ENCODE assay signal across 32 cellular contexts in genomic region chr3:152587861-152588260, GRCh38.
DNase-seq lines count a peak whose midpoint lies in the region; ATAC-seq, FAIRE-seq and TF ChIP-seq lines count a peak whose summit lies in the region.
"Had no signal": no experiment of that assay in that cellular context is flagged by ENCODE, and none has a peak within 500 bp of the region (broad histone marks: within the 10 kb centered on the region; RNA-seq: fewer than 3 reads in every experiment).

No MANE protein-coding gene starts in this region.

- H3K27me3 ChIP-seq in IMR-90 (ENCODE audit: control insufficient read depth, insufficient read depth, low read length) (peaks cover 5% of the 10 kb centered on the region), K562 (ENCODE audit: control insufficient read depth in 2 of 2, insufficient read depth in 2 of 2, low read length in 2 of 2) (no peaks in the 10 kb centered on the region), HepG2 (ENCODE audit: control insufficient read depth in 1 of 2, insufficient read depth in 2 of 2, low read length in 2 of 2) (no peaks in the 10 kb centered on the region)
- H3K27me3 ChIP-seq: BE2C; BLaER1; BLaER1 treated with 17β-estradiol and CSF1 and Interleukin-3, amounts not matched to agents 10 nM and 100 nM had no signal

- TF ChIP-seq RAD21 in A549 (conservative IDR thresholded peaks at IDR 0.05 in 1 of 2, IDR thresholded peaks at IDR 0.05 in 1 of 2) (no peak), IMR-90 (IDR thresholded peaks at IDR 0.05; ENCODE audit: low read length) (no peak), K562 (CRISPR knock-in tag; conservative IDR thresholded peaks at IDR 0.05 in 1 of 2, IDR thresholded peaks at IDR 0.05 in 1 of 2) (no peak), HepG2 (CRISPR knock-in tag; IDR thresholded peaks at IDR 0.05) (no peak)

- CTCF ChIA-PET in A549 (lab: Yijun Ruan, JAX), result no interaction called here
- CTCF ChIA-PET in IMR-90 (lab: Yijun Ruan, JAX), result interaction anchor here (0.7 to 0.9 kb wide), 2 partner anchors 13 to 53 kb away, joined by 3 to 5 read pairs; no protein-coding TSS in a partner anchor
- CTCF ChIA-PET in K562 (lab: Yijun Ruan, JAX; ENCODE audit: low intra/inter-chr PET ratio), result no interaction called here
- CTCF ChIA-PET in HepG2 (lab: Yijun Ruan, JAX; ENCODE audit: low intra/inter-chr PET ratio, low total read pairs), result no interaction called here

- H2BK15ac ChIP-seq in IMR-90 (ENCODE audit: low read depth, low read length), result no peak overlapping the region

- H3K4ac ChIP-seq in IMR-90 (ENCODE audit: low read depth, low read length), result no peak overlapping the region

- DNase-seq in A549 (ENCODE audit: low read depth in 1 of 2, low spot score in 1 of 2), result no peak
- DNase-seq in IMR-90, result no peak
- no peak for DNase-seq in K562 (ENCODE audit: extremely low read depth in 1 of 4, low spot score in 3 of 4)
- no peak for DNase-seq in SKM-1 treated with dmso at 0.1 percent for 144 hours (lab: John Stamatoyannopoulos, UW; ENCODE audit: unreplicated experiment)
- no peak for DNase-seq in HepG2 (ENCODE audit: low spot score)
- DNase-seq: 8988T; ACHN; AML-193; BE2C; C1 segment of cervical spinal cord; Caco-2; Calu3; CD4-positive, alpha-beta memory T cell; CD4-positive, alpha-beta T cell; CD4-positive, CD25-positive, alpha-beta regulatory T cell; CD8-positive, alpha-beta memory T cell; CD8-positive, alpha-beta T cell; COR-L47; DMS 273 treated with DMSO at 0.1 percent for 48 hours; DMS153; DMS53; DMS79; DMS79 treated with DMSO at 0.1 percent for 48 hours; DND-41; EL had no signal

- no peak overlapping the region for H4K8ac ChIP-seq in IMR-90 (ENCODE audit: low read depth in 2 of 2, low read length in 2 of 2)

- WGBS in A549 (ENCODE audit: missing lambda C conversion rate), result 19% methylated on average over 1 of the region's 1 CpG
- WGBS in IMR-90 (ENCODE audit: extremely low coverage in 2 of 2, insufficient read length in 1 of 2), 2 experiments, result no CpG with 5 or more reads among the region's 1 CpG
- 25% methylated on average over 1 of the region's 1 CpG for WGBS in K562 (ENCODE audit: insufficient coverage, low coverage, missing lambda C conversion rate)
- 0% methylated on average over 1 of the region's 1 CpG for WGBS in HepG2 (ENCODE audit: low lambda C conversion rate)

- H3K9me1 ChIP-seq in IMR-90 (ENCODE audit: insufficient read depth, low read length) (no peaks in the 10 kb centered on the region; the same call in 1 of the 2 replicates), K562 (ENCODE audit: control insufficient read depth, insufficient read depth, low read length) (no peaks in the 10 kb centered on the region)

- TF ChIP-seq EP300 in A549 (IDR thresholded peaks at IDR 0.05) (no peak), K562 (IDR thresholded peaks at IDR 0.05; ENCODE audit: low read length) (no peak), HepG2 (IDR thresholded peaks at IDR 0.05; ENCODE audit: low read depth in 2 of 2, low read length in 2 of 2) (no peak), HepG2 (CRISPR knock-in tag; IDR thresholded peaks at IDR 0.05; ENCODE audit: borderline replicate concordance) (no peak)

- H3K9me3 ChIP-seq in A549 (no peaks in the 10 kb centered on the region), IMR-90 (ENCODE audit: control insufficient read depth, insufficient read depth, low read length) (no peaks in the 10 kb centered on the region), K562 (replicated peaks; ENCODE audit: control insufficient read depth, insufficient read depth, low read depth, low read length) (no peaks in the 10 kb centered on the region), HepG2 (ENCODE audit: low read length) (no peaks in the 10 kb centered on the region)
- H3K9me3 ChIP-seq: BE2C; BLaER1; BLaER1 treated with 17β-estradiol and CSF1 and Interleukin-3, amounts not matched to agents 10 nM and 100 nM; Caco-2 had no signal

- no peak overlapping the region for H3K23ac ChIP-seq in IMR-90 (ENCODE audit: low read depth, low read length)

- H2BK120ac ChIP-seq in IMR-90 (ENCODE audit: low read depth, low read length), result no peak overlapping the region

- intact Hi-C loops in IMR-90 (cut with micrococcal nuclease) (no loop called here), K562 (cut with micrococcal nuclease) (no loop called here), HepG2 (cut with micrococcal nuclease; ENCODE audit: unreplicated experiment) (no loop called here)

- H2AK9ac ChIP-seq in IMR-90 (replicated peaks; ENCODE audit: low read depth, low read length, poor library complexity), result no peak overlapping the region

- in situ Hi-C loops in IMR-90 (cut with MboI; ENCODE audit: low sequenced_read_pairs), result no loop called here
- in situ Hi-C loops in K562 (cut with MboI), result no loop called here
- in situ Hi-C loops in HepG2 (cut with HindIII; ENCODE audit: extremely low pct_ligation_motif_present, low pct_unique_long_range_greater_than_20kb), result no loop called here

- POLR2A ChIA-PET in A549 (lab: Yijun Ruan, JAX), result no interaction called here
- POLR2A ChIA-PET in IMR-90 (lab: Charles Lee; ENCODE audit: unreplicated experiment), result no interaction called here
- POLR2A ChIA-PET in K562 (lab: Yijun Ruan, JAX), result interaction anchor here (2.0 kb wide), 1 partner anchor 9 kb away, joined by 7 read pairs; no protein-coding TSS in a partner anchor
- POLR2A ChIA-PET in HepG2 (lab: Yijun Ruan, JAX), result no interaction called here

- no peaks in the 10 kb centered on the region for H3K79me1 ChIP-seq in IMR-90 (ENCODE audit: low read depth in 1 of 2, low read length in 2 of 2)

- H2BK5ac ChIP-seq in IMR-90 (ENCODE audit: low read depth, low read length, poor library complexity, severe bottlenecking), result no peak overlapping the region

- dilution Hi-C loops in IMR-90 (cut with HindIII; ENCODE audit: low sequenced_read_pairs, unreplicated experiment), result no loop called here

- no peak for ATAC-seq in A549
- ATAC-seq in IMR-90 (ENCODE audit: low read depth), result no peak
- ATAC-seq in K562, result no peak
- no peak for ATAC-seq in SK-N-SH treated with all-trans-retinoic acid at 6 μM for 48 hours
- ATAC-seq in HepG2, result no peak
- ATAC-seq: CD8-positive, alpha-beta T cell had no signal

- no peaks in the 10 kb centered on the region for H4K20me1 ChIP-seq in IMR-90 (ENCODE audit: insufficient read depth, low read length)
- H4K20me1 ChIP-seq in K562 (replicated peaks; ENCODE audit: control insufficient read depth, insufficient read depth, low read length), result no peaks in the 10 kb centered on the region
- H4K20me1 ChIP-seq in HepG2 (ENCODE audit: insufficient read depth, low read length), result no peaks in the 10 kb centered on the region
- H4K20me1 ChIP-seq: BLaER1; BLaER1 treated with 17β-estradiol and CSF1 and Interleukin-3, amounts not matched to agents 10 nM and 100 nM had no signal

- no peak overlapping the region for H3K18ac ChIP-seq in IMR-90 (ENCODE audit: low read depth, low read length)

- BruUV-seq in IMR-90 (replicated peaks; lab: Mats Ljungman, UMichigan) (no TSS peak), K562 (replicated peaks; lab: Mats Ljungman, UMichigan) (no TSS peak), HepG2 (replicated peaks; lab: Mats Ljungman, UMichigan) (no TSS peak)

- TF ChIP-seq CTCF in A549 (IDR thresholded peaks at IDR 0.05), result no peak
- no peak for TF ChIP-seq CTCF in IMR-90 (conservative IDR thresholded peaks at IDR 0.05; ENCODE audit: low read depth, low read length)
- TF ChIP-seq CTCF in K562 (IDR thresholded peaks at IDR 0.05 in 2 of 3, conservative IDR thresholded peaks at IDR 0.05 in 1 of 3; ENCODE audit: insufficient read depth in 2 of 3, low read depth in 1 of 3, low read length in 3 of 3), result no peak
- no peak for TF ChIP-seq CTCF in HepG2 (CRISPR knock-in tag; IDR thresholded peaks at IDR 0.05)

- H3K4me1 ChIP-seq in A549 (no peaks in the 10 kb centered on the region), IMR-90 (ENCODE audit: control insufficient read depth, insufficient read depth, low read length) (no peaks in the 10 kb centered on the region), K562 (replicated peaks in 1 of 2; ENCODE audit: control insufficient read depth in 2 of 2, insufficient read depth in 2 of 2, low read length in 2 of 2) (peaks cover 9 to 38% of the 10 kb centered on the region in 2 experiments), HepG2 (ENCODE audit: insufficient read depth, low read length) (no peaks in the 10 kb centered on the region)
- H3K4me1 ChIP-seq: BE2C, BLaER1, Caco-2 had no signal

- H3K9ac ChIP-seq in IMR-90 (ENCODE audit: low read depth, low read length) (no peak overlapping the region), K562 (ENCODE audit: insufficient read depth in 1 of 2, low read depth in 2 of 2, low read length in 2 of 2) (no peak overlapping the region), HepG2 (ENCODE audit: insufficient read depth, low read depth, low read length) (no peak overlapping the region)
- H3K9ac ChIP-seq: BLaER1; BLaER1 treated with 17β-estradiol and CSF1 and Interleukin-3, amounts not matched to agents 10 nM and 100 nM had no signal

- H3K79me2 ChIP-seq in K562 (ENCODE audit: control insufficient read depth, insufficient read depth, low read length), result no peaks in the 10 kb centered on the region
- no peaks in the 10 kb centered on the region for H3K79me2 ChIP-seq in HepG2 (ENCODE audit: insufficient read depth, low read length)

- H2AFZ ChIP-seq in IMR-90 (replicated peaks; ENCODE audit: low read length, poor library complexity) (no peak overlapping the region), K562 (ENCODE audit: low read depth, low read length) (no peak overlapping the region), HepG2 (ENCODE audit: low read length) (no peak overlapping the region)

- H3K14ac ChIP-seq in IMR-90 (replicated peaks; ENCODE audit: low read depth, low read length), result no peak overlapping the region

- no peak overlapping the region for H3K27ac ChIP-seq in A549
- H3K27ac ChIP-seq in IMR-90 (ENCODE audit: insufficient read depth, low read length), result no peak overlapping the region
- no peak overlapping the region for H3K27ac ChIP-seq in K562 (ENCODE audit: extremely low read depth, low read depth, low read length)
- no peak overlapping the region for H3K27ac ChIP-seq in HepG2 (ENCODE audit: extremely low read length, insufficient read depth, low read length)
- H3K27ac ChIP-seq: 22Rv1; BLaER1; BLaER1 treated with 17β-estradiol and CSF1 and Interleukin-3, amounts not matched to agents 10 nM and 100 nM; C4-2B had no signal

- H3K36me3 ChIP-seq in IMR-90 (ENCODE audit: control insufficient read depth, insufficient read depth, low read length), result no peaks in the 10 kb centered on the region
- no peaks in the 10 kb centered on the region for H3K36me3 ChIP-seq in K562 (ENCODE audit: control insufficient read depth, insufficient read depth, low read length)
- no peaks in the 10 kb centered on the region for H3K36me3 ChIP-seq in HepG2 (replicated peaks in 1 of 2; ENCODE audit: control insufficient read depth in 1 of 2, insufficient read depth in 2 of 2, low read length in 2 of 2)
- H3K36me3 ChIP-seq: BE2C; BLaER1; BLaER1 treated with 17β-estradiol and CSF1 and Interleukin-3, amounts not matched to agents 10 nM and 100 nM had no signal

- H3K56ac ChIP-seq in IMR-90 (ENCODE audit: extremely low read depth, insufficient read depth, low read length), result no peak overlapping the region

- H2BK20ac ChIP-seq in IMR-90 (ENCODE audit: low read depth, low read length), result no peak overlapping the region

- H3K4me3 ChIP-seq in A549, result no peak overlapping the region
- no peak overlapping the region for H3K4me3 ChIP-seq in IMR-90 (ENCODE audit: insufficient read depth, low read depth, low read length)
- no peak overlapping the region for H3K4me3 ChIP-seq in K562
- H3K4me3 ChIP-seq in HepG2 (replicated peaks in 1 of 3; ENCODE audit: insufficient read depth in 1 of 3, low read depth in 2 of 3, low read length in 3 of 3), result no peak overlapping the region
- H3K4me3 ChIP-seq: BLaER1; BLaER1 treated with 17β-estradiol and CSF1 and Interleukin-3, amounts not matched to agents 10 nM and 100 nM had no signal

- H4K5ac ChIP-seq in IMR-90 (ENCODE audit: low read depth, low read length), result no peak overlapping the region

- H2AK5ac ChIP-seq in IMR-90 (ENCODE audit: low read depth, low read length), result no peak overlapping the region

- no peak overlapping the region for H4K91ac ChIP-seq in IMR-90 (ENCODE audit: insufficient read depth, low read depth, low read length)

- H3K4me2 ChIP-seq in A549 (no peak overlapping the region), IMR-90 (ENCODE audit: low read depth, low read length) (no peak overlapping the region), K562 (ENCODE audit: insufficient read depth, low read length) (no peak overlapping the region), HepG2 (ENCODE audit: low read depth, low read length) (no peak overlapping the region)
- H3K4me2 ChIP-seq: BLaER1; BLaER1 treated with 17β-estradiol and CSF1 and Interleukin-3, amounts not matched to agents 10 nM and 100 nM had no signal

- FAIRE-seq in A549 (lab: Jason Lieb, UNC) (no peak), K562 (lab: Jason Lieb, UNC) (no peak), HepG2 (lab: Jason Lieb, UNC) (no peak)
- FAIRE-seq: A204.1, D721Med had no signal

- TF ChIP-seq POLR2A in A549 (IDR thresholded peaks at IDR 0.05; ENCODE audit: low read length) (no peak), IMR-90 (IDR thresholded peaks at IDR 0.05; ENCODE audit: low read depth, low read length) (no peak), K562 (conservative IDR thresholded peaks at IDR 0.05) (no peak), HepG2 (IDR thresholded peaks at IDR 0.05; ENCODE audit: insufficient read depth in 1 of 2, low read depth in 2 of 2, low read length in 2 of 2) (no peak)
